In genomic region chr16:67271446-67271845, GRCh38 we compare ENCODE assay signal across 1 cellular context.
A peak's percentile ranks its signal among the peaks of the same experiment; 100 is the strongest.
TF ChIP-seq lines count a peak whose summit lies in the region.

No MANE protein-coding gene starts in this region.

TF ChIP-seq in HepG2, 621 proteins besides CTCF, POLR2A, EP300 and RAD21:
- TF ChIP-seq NCOA1 (CRISPR knock-in tag; IDR thresholded peaks at IDR 0.05) (no peak), ZNF260 (CRISPR knock-in tag; IDR thresholded peaks at IDR 0.05; ENCODE audit: borderline replicate concordance, low read depth) (no peak), ZFY (CRISPR knock-in tag; IDR thresholded peaks at IDR 0.05) (0 out of 2 replicates have a peak, but pooled peaks have one; percentile 26), POLR2G (IDR thresholded peaks at IDR 0.05; ENCODE audit: low read depth, low read length) (peak; percentile 55), NONO (IDR thresholded peaks at IDR 0.05) (no peak), NONO (CRISPR knock-in tag; conservative IDR thresholded peaks at IDR 0.05) (0 out of 2 replicates have a peak, but pooled peaks have one; percentile 4), HBP1 (CRISPR knock-in tag; IDR thresholded peaks at IDR 0.05; ENCODE audit: low read depth) (no peak), KDM2A (CRISPR knock-in tag; IDR thresholded peaks at IDR 0.05; ENCODE audit: borderline replicate concordance, low read depth) (peak; percentile 17; the same call in 1 of the 2 replicates)
